Comparison of ENCODE assay signal across 14 cellular contexts in genomic region chr1:162381383-162381782, GRCh38. TPM values are rescaled to one million over a fixed set of nuclear protein-coding genes. Genes with fewer than 3 reads are reported as not detected.
DNase-seq lines count a peak whose midpoint lies in the region; ATAC-seq, FAIRE-seq and TF ChIP-seq lines count a peak whose summit lies in the region.
"Had no signal": no experiment of that assay in that cellular context is flagged by ENCODE, and none has a peak within 500 bp of the region (broad histone marks: within the 10 kb centered on the region; RNA-seq: fewer than 3 reads in every experiment).

Gene C1orf226 (plus strand): TSS chr1:162381728. CDS start chr1:162381902, 174 bp downstream.

- peaks cover 23% of the 10 kb centered on the region for H3K36me3 Mint-ChIP-seq in WTC11

- H3K9me2 ChIP-seq in GM23248 (ENCODE audit: insufficient read depth) (no peaks in the 10 kb centered on the region), SK-N-SH (no peaks in the 10 kb centered on the region)

- H3K27me3 ChIP-seq in GM23248 (replicated peaks; ENCODE audit: insufficient read depth) (no peaks in the 10 kb centered on the region), kidney epithelial cell (ENCODE audit: control insufficient read depth, insufficient read depth, low read length) (no peaks in the 10 kb centered on the region), small intestine (ENCODE audit: control insufficient read depth in 2 of 2, insufficient read depth in 2 of 2, low read length in 2 of 2) (no peaks in the 10 kb centered on the region), dorsolateral prefrontal cortex (no peaks in the 10 kb centered on the region), SK-N-SH (ENCODE audit: insufficient read depth) (peaks cover 5% of the 10 kb centered on the region; the same call in 1 of the 2 replicates)

- H3K4me3 ChIP-seq in GM23248 = no peak within 1 kb of the TSS
- no peak within 1 kb of the TSS for H3K4me3 ChIP-seq in kidney epithelial cell (ENCODE audit: low read depth, low read length)
- peak within 1 kb of the TSS in 1 of 2 donors; percentile 40 for H3K4me3 ChIP-seq in small intestine (ENCODE audit: low read depth in 1 of 2, low read length in 2 of 2)
- H3K4me3 ChIP-seq in dorsolateral prefrontal cortex = no peak within 1 kb of the TSS
- H3K4me3 ChIP-seq in SK-N-SH (ENCODE audit: low read depth in 2 of 2, low read length in 1 of 2) = no peak within 1 kb of the TSS

- POLR2A ChIA-PET in WTC11 (lab: Charles Lee) (no interaction called here), SK-N-SH (lab: Yijun Ruan, JAX) (no interaction called here)

- H3K9me3 Mint-ChIP-seq in WTC11 = no peaks in the 10 kb centered on the region

- no peak within 1 kb of the TSS for H3K27ac Mint-ChIP-seq in WTC11

- H3K4me1 ChIP-seq in GM23248 (ENCODE audit: insufficient read depth) = no peaks in the 10 kb centered on the region
- H3K4me1 ChIP-seq in small intestine (ENCODE audit: control insufficient read depth in 2 of 2, insufficient read depth in 1 of 2, low read depth in 1 of 2, low read length in 1 of 2) = peaks cover 3 to 18% of the 10 kb centered on the region in 2 donors
- no peaks in the 10 kb centered on the region for H3K4me1 ChIP-seq in SK-N-SH (ENCODE audit: control insufficient read depth in 1 of 2, insufficient read depth in 2 of 2, low read depth in 1 of 2, low read length in 1 of 2)

- no peak for FAIRE-seq in small intestine (lab: Jason Lieb, UNC)

- H3F3A ChIP-seq in GM23248 (ENCODE audit: insufficient read depth) = no peaks in the 10 kb centered on the region
- H3F3A ChIP-seq in SK-N-SH (replicated peaks; ENCODE audit: insufficient read depth) = no peaks in the 10 kb centered on the region

- no peaks in the 10 kb centered on the region for H4K20me1 ChIP-seq in GM23248 (ENCODE audit: insufficient read depth)
- no peaks in the 10 kb centered on the region for H4K20me1 ChIP-seq in SK-N-SH (ENCODE audit: insufficient read depth)

- no peak within 1 kb of the TSS for H2AFZ ChIP-seq in GM23248
- no peak within 1 kb of the TSS for H2AFZ ChIP-seq in SK-N-SH (ENCODE audit: low read depth)

- WGBS in GM23248 (ENCODE audit: low coverage in 1 of 2, low lambda C conversion rate in 2 of 2, missing lambda C conversion rate in 2 of 2), 2 experiments = 84 to 88% methylated on average over 3 of the region's 3 CpGs
- 15 to 62% (median 21%) methylated on average over 3 of the region's 3 CpGs for WGBS in small intestine, 3 donors
- 64% methylated on average over 3 of the region's 3 CpGs for WGBS in SK-N-SH (ENCODE audit: low lambda C conversion rate)

- H3K4me1 Mint-ChIP-seq in WTC11 = peaks cover 5% of the 10 kb centered on the region; the same call in 1 of the 2 replicates

- no peak within 1 kb of the TSS for H3K27ac ChIP-seq in GM23248
- peak within 1 kb of the TSS; percentile 97 to 99 for H3K27ac ChIP-seq in small intestine (ENCODE audit: low read depth in 1 of 2, low read length in 1 of 2)
- no peak within 1 kb of the TSS for H3K27ac ChIP-seq in dorsolateral prefrontal cortex
- no peak within 1 kb of the TSS for H3K27ac ChIP-seq in SK-N-SH (ENCODE audit: low read depth in 2 of 2, low read length in 1 of 2)

- DNase-seq in GM23248 (peak; percentile 19), WTC11 (ENCODE audit: low spot score) (no peak), kidney epithelial cell (ENCODE audit: low read depth) (peak; percentile 51), small intestine (peak; percentile 98), dorsolateral prefrontal cortex (no peak), anterior cingulate cortex (lab: John Stamatoyannopoulos, UW) (no peak), SK-N-SH (no peak), cardiac septum (ENCODE audit: low spot score) (no peak)
- DNase-seq: DND-41, MM.1S, NCI-H2081, NCI-H774, SHP77, T-helper 9 cell had no signal

- no peak within 1 kb of the TSS for H3K4me3 Mint-ChIP-seq in WTC11

- TF ChIP-seq RAD21 in SK-N-SH (IDR thresholded peaks at IDR 0.05; ENCODE audit: low read length) = no peak

- TF ChIP-seq CTCF in WTC11 (IDR thresholded peaks at IDR 0.05) = no peak
- no peak for TF ChIP-seq CTCF in kidney epithelial cell (IDR thresholded peaks at IDR 0.05; ENCODE audit: insufficient read depth, low read length, poor library complexity, severe bottlenecking)
- TF ChIP-seq CTCF in dorsolateral prefrontal cortex (IDR thresholded peaks at IDR 0.05 in 54 of 56, conservative IDR thresholded peaks at IDR 0.05 in 2 of 56; ENCODE audit: low read depth in 1 of 56, partially characterized antibody in 56 of 56) = no peak
- TF ChIP-seq CTCF in SK-N-SH (IDR thresholded peaks at IDR 0.05) = no peak

- no peak for ATAC-seq in WTC11

- CTCF ChIA-PET in WTC11 (lab: Charles Lee) (interaction anchor here (1.6 to 1.8 kb wide), 2 partner anchors 24 to 325 kb away, joined by 6 to 10 read pairs; no protein-coding TSS in a partner anchor), SK-N-SH (lab: Yijun Ruan, JAX) (interaction anchor here (0.8 to 3.0 kb wide), 5 partner anchors 10 to 325 kb away, joined by 3 to 23 read pairs (median 10); no protein-coding TSS in a partner anchor)

- H3K36me3 ChIP-seq in GM23248 (ENCODE audit: low read depth) (no peaks in the 10 kb centered on the region), kidney epithelial cell (ENCODE audit: control insufficient read depth, insufficient read depth, low read length) (peaks cover 3% of the 10 kb centered on the region), small intestine (ENCODE audit: control insufficient read depth in 2 of 2, insufficient read depth in 2 of 2, low read length in 2 of 2) (peaks cover 0 to 5% of the 10 kb centered on the region in 2 donors), SK-N-SH (replicated peaks in 1 of 2; ENCODE audit: control insufficient read depth in 1 of 2, insufficient read depth in 2 of 2, low read length in 1 of 2) (no peaks in the 10 kb centered on the region)

- in situ Hi-C loops in GM23248 (cut with MboI) = loop anchor here (10.0 kb wide), 1 partner anchor 327 kb away; no protein-coding TSS in a partner anchor

- H3K4me2 ChIP-seq in GM23248 (ENCODE audit: unreplicated experiment) (no peak within 1 kb of the TSS), SK-N-SH (no peak within 1 kb of the TSS)

- H3K9ac ChIP-seq in GM23248 (no peak within 1 kb of the TSS), SK-N-SH (no peak within 1 kb of the TSS)

- TF ChIP-seq EP300 in SK-N-SH (IDR thresholded peaks at IDR 0.05; ENCODE audit: borderline replicate concordance in 1 of 2, low read depth in 1 of 2, low read length in 1 of 2) = no peak

- intact Hi-C loops in dorsolateral prefrontal cortex (cut with DNase I) = no loop called here
- intact Hi-C loops in cardiac septum (cut with DNase I) = no loop called here

- H3K79me2 ChIP-seq in GM23248 (ENCODE audit: insufficient read depth) = no peaks in the 10 kb centered on the region
- H3K79me2 ChIP-seq in SK-N-SH (ENCODE audit: insufficient read depth) = no peaks in the 10 kb centered on the region

- no peaks in the 10 kb centered on the region for H3K27me3 Mint-ChIP-seq in WTC11 (ENCODE audit: low read depth)

- no peaks in the 10 kb centered on the region for H3K9me3 ChIP-seq in GM23248 (ENCODE audit: low read depth)
- no peaks in the 10 kb centered on the region for H3K9me3 ChIP-seq in small intestine (ENCODE audit: control insufficient read depth, low read depth)
- H3K9me3 ChIP-seq in SK-N-SH = no peaks in the 10 kb centered on the region

TF ChIP-seq in WTC11, 78 proteins besides CTCF, POLR2A, EP300 and RAD21 (continues in another document):
- TF ChIP-seq NR1H2 (CRISPR knock-in tag; IDR thresholded peaks at IDR 0.05) (no peak), MLX (CRISPR knock-in tag; IDR thresholded peaks at IDR 0.05) (no peak), CDX4 (CRISPR knock-in tag; IDR thresholded peaks at IDR 0.05; ENCODE audit: borderline replicate concordance) (no peak), CBFB (CRISPR knock-in tag; IDR thresholded peaks at IDR 0.05; ENCODE audit: low read depth) (no peak), TEAD1 (CRISPR knock-in tag; IDR thresholded peaks at IDR 0.05) (no peak)

TF ChIP-seq in SK-N-SH, 30 proteins besides CTCF, POLR2A, EP300 and RAD21:
- TF ChIP-seq TAF1 (IDR thresholded peaks at IDR 0.05; ENCODE audit: borderline replicate concordance, low read depth, low read length) (no peak), TCF12 (IDR thresholded peaks at IDR 0.05) (no peak), MAX (IDR thresholded peaks at IDR 0.05; ENCODE audit: low read depth) (no peak), JUND (IDR thresholded peaks at IDR 0.05) (no peak), GABPA (IDR thresholded peaks at IDR 0.05; ENCODE audit: low read depth) (no peak), NFIC (IDR thresholded peaks at IDR 0.05; ENCODE audit: borderline replicate concordance) (no peak), CHD2 (IDR thresholded peaks at IDR 0.05; ENCODE audit: low read length, partially characterized antibody) (no peak), NRF1 (IDR thresholded peaks at IDR 0.05; ENCODE audit: low read depth, low read length) (no peak), PBX3 (IDR thresholded peaks at IDR 0.05) (no peak), MXI1 (IDR thresholded peaks at IDR 0.05; ENCODE audit: low read depth, low read length) (no peak), TEAD4 (IDR thresholded peaks at IDR 0.05; ENCODE audit: borderline replicate concordance, insufficient read depth) (no peak)
TF ChIP-seq in SK-N-SH: peak in this region for 0.

RNA-seq across cellular contexts. Expression of gene C1orf226, which starts in this region (rescaled TPM):
- total RNA-seq in GM23248 (2014; rRNA removed; shearing (Covaris generic)) = under 0.01 and 0.13 TPM in 2 replicates
- polyA plus RNA-seq in GM23248 (2016; fragmentation: Nextera tagmentation; extraction: Ambion mirVana) (0.04 and 0.08 TPM in 2 replicates), small intestine (10 to 100 TPM in 2 of 3 donors, 1 to 10 TPM in 1; 8.1 to 14.1 (median 13.6) TPM), SK-N-SH (2012; rRNA removed) (0.03 and 0.05 TPM in 2 replicates)
- total RNA-seq in WTC11 (2021) (15.7 to 21.4 TPM (median 18.8 TPM) in 3 replicates), kidney epithelial cell (3.7 and 3.9 TPM in 2 replicates), dorsolateral prefrontal cortex (10 to 100 TPM in 2 of 120 experiments, 1 to 10 TPM in 118; 1.5 to 12.1 (median 4.6) TPM), cardiac septum (2.0 TPM)
- 0.08 TPM in 2 replicates for polyA plus RNA-seq in SK-N-SH (2012; cell fraction: cytosol; rRNA removed)
- 0.23 and 0.42 TPM in 2 replicates for polyA plus RNA-seq in SK-N-SH (2012; cell fraction: nucleus; rRNA removed)

Comparison
In these comparisons a context has a peak if more than half of its experiments do, and no peak if none do; other contexts are left out.
1. Peak in DNase-seq in GM23248; RNA of the gene not detected or under 1 TPM.
2. DNase-seq: peak in kidney epithelial cell (single experiment) and small intestine (single experiment); none in WTC11 (single experiment), dorsolateral prefrontal cortex (0 of 10), anterior cingulate cortex (0 of 58), SK-N-SH (single experiment) and cardiac septum (single experiment).
3. H3K27ac ChIP-seq: peak in small intestine (2 of 2); none in GM23248 (single experiment), dorsolateral prefrontal cortex (0 of 59) and SK-N-SH (0 of 2).